In genomic region chr7:139523199-139523941, GRCh38 we compare ENCODE assay signal across 9 cellular contexts. TPM values are rescaled to one million over a fixed set of nuclear protein-coding genes. Genes with fewer than 3 reads are reported as not detected.
DNase-seq lines count a peak whose midpoint lies in the region; ATAC-seq, FAIRE-seq and TF ChIP-seq lines count a peak whose summit lies in the region.
"Had no signal": no experiment of that assay in that cellular context is flagged by ENCODE, and none has a peak within 500 bp of the region (broad histone marks: within the 10 kb centered on the region; RNA-seq: fewer than 3 reads in every experiment).

Gene CLEC2L, plus strand, starts transcription at chr7:139523685. Its CDS starts 243 bp downstream, at chr7:139523928.

- no peak within 1 kb of the TSS for H3K9ac ChIP-seq in H9 (ENCODE audit: extremely low read depth, insufficient read length, low read length)

- no peak within 1 kb of the TSS for H3K4ac ChIP-seq in H9 (ENCODE audit: low read depth, low read length)

- H2AFZ ChIP-seq in H9 (ENCODE audit: low read length) = no peak within 1 kb of the TSS

- H3K23me2 ChIP-seq in H9 (ENCODE audit: insufficient read length, low read depth, low read length, poor library complexity, severe bottlenecking) = peaks cover 5% of the 10 kb centered on the region

- H4K5ac ChIP-seq in H9 (ENCODE audit: insufficient read length, low read depth, low read length) = no peak within 1 kb of the TSS

- H2AK5ac ChIP-seq in H9 (ENCODE audit: insufficient read length, low read length) = no peak within 1 kb of the TSS

- no peak within 1 kb of the TSS for H2BK15ac ChIP-seq in H9 (ENCODE audit: low read depth, low read length)

- H3K36me3 ChIP-seq in iPS DF 6.9 (ENCODE audit: control insufficient read depth, insufficient read depth, low read length) = no peaks in the 10 kb centered on the region
- no peaks in the 10 kb centered on the region for H3K36me3 ChIP-seq in small intestine (ENCODE audit: control insufficient read depth in 2 of 2, insufficient read depth in 2 of 2, low read length in 2 of 2)

- H3K9me3 ChIP-seq in H9 (ENCODE audit: control insufficient read depth, low read depth, low read length) = no peaks in the 10 kb centered on the region
- H3K9me3 ChIP-seq in iPS DF 6.9 (ENCODE audit: control insufficient read depth, insufficient read depth, low read length) = no peaks in the 10 kb centered on the region
- H3K9me3 ChIP-seq in small intestine (ENCODE audit: control insufficient read depth, low read depth) = no peaks in the 10 kb centered on the region

- TF ChIP-seq CTCF in H9 (conservative IDR thresholded peaks at IDR 0.05) = no peak
- TF ChIP-seq CTCF in lower leg skin (IDR thresholded peaks at IDR 0.05) = no peak

- no peaks in the 10 kb centered on the region for H3K79me2 ChIP-seq in H9 (ENCODE audit: insufficient read depth, low read length)

- FAIRE-seq in small intestine (lab: Jason Lieb, UNC) = no peak
- FAIRE-seq: GM18507 had no signal

- peaks cover 8 to 13% of the 10 kb centered on the region in 2 experiments for H3K4me1 Mint-ChIP-seq in H9
- H3K4me1 Mint-ChIP-seq in activated CD8-positive, alpha-beta T cell treated with anti-CD3 and anti-CD28 coated beads, Interleukin-2, amount 10 ng/mL, durations not matched to agents 7 days and 5 days (ENCODE audit: low read depth) = no peaks in the 10 kb centered on the region

- peak within 1 kb of the TSS; percentile 63 for H3K18ac ChIP-seq in H9 (ENCODE audit: insufficient read length, low read depth, low read length)

- peak; percentile 69 for ATAC-seq in activated CD8-positive, alpha-beta T cell treated with anti-CD3 and anti-CD28 coated beads, Interleukin-2, amount 10 ng/mL, durations not matched to agents 7 days and 5 days

- H2BK12ac ChIP-seq in H9 (ENCODE audit: insufficient read length, low read depth, low read length) = no peak within 1 kb of the TSS

- H3K9me3 Mint-ChIP-seq in H9 = peaks cover 3 to 4% of the 10 kb centered on the region in 2 experiments; a peak in 4 of 5 replicates
- no peaks in the 10 kb centered on the region for H3K9me3 Mint-ChIP-seq in activated CD8-positive, alpha-beta T cell treated with anti-CD3 and anti-CD28 coated beads, Interleukin-2, amount 10 ng/mL, durations not matched to agents 7 days and 5 days (ENCODE audit: insufficient read depth)

- POLR2A ChIA-PET in activated CD8-positive, alpha-beta T cell treated with anti-CD3 and anti-CD28 coated beads, Interleukin-2, amount 10 ng/mL, durations not matched to agents 7 days and 5 days (lab: Charles Lee) = no interaction called here

- no peak within 1 kb of the TSS for H2BK20ac ChIP-seq in H9 (ENCODE audit: low read depth, low read length, poor library complexity, severe bottlenecking)

- DNase-seq in H9 (no peak), iPS DF 6.9 (ENCODE audit: low read depth, low spot score) (no peak), small intestine (no peak), SIG-M5 treated with dmso at 0.1 percent for 504 hours (lab: John Stamatoyannopoulos, UW; ENCODE audit: unreplicated experiment) (no peak), lower leg skin (ENCODE audit: low spot score in 2 of 2) (no peak)
- DNase-seq in activated CD8-positive, alpha-beta T cell treated with anti-CD3 and anti-CD28 coated beads, Interleukin-2, amount 10 ng/mL, durations not matched to agents 7 days and 5 days = no peak
- no peak for DNase-seq in stimulated activated naive CD4-positive, alpha-beta T cell (lab: John Stamatoyannopoulos, UW)

- peak within 1 kb of the TSS; percentile 73 for H3K4me2 ChIP-seq in H9 (ENCODE audit: insufficient read depth, insufficient read length, low read length)

- H3K4me3 ChIP-seq in iPS DF 6.9 (ENCODE audit: low read length) = peak within 1 kb of the TSS; percentile 47; the same call in 1 of the 2 replicates
- H3K4me3 ChIP-seq in small intestine (ENCODE audit: low read depth in 1 of 2, low read length in 2 of 2) = peak within 1 kb of the TSS; percentile 8 to 34
- no peak within 1 kb of the TSS for H3K4me3 ChIP-seq in lower leg skin (ENCODE audit: low read depth, poor library complexity, severe bottlenecking)

- no peak within 1 kb of the TSS for H2BK5ac ChIP-seq in H9 (ENCODE audit: insufficient read length, low read length)

- CTCF ChIA-PET in activated CD8-positive, alpha-beta T cell treated with anti-CD3 and anti-CD28 coated beads, Interleukin-2, amount 10 ng/mL, durations not matched to agents 7 days and 5 days (lab: Charles Lee) = no interaction called here

- H3K27me3 Mint-ChIP-seq in H9 (ENCODE audit: low read depth) = peaks cover 63% of the 10 kb centered on the region
- H3K27me3 Mint-ChIP-seq in activated CD8-positive, alpha-beta T cell treated with anti-CD3 and anti-CD28 coated beads, Interleukin-2, amount 10 ng/mL, durations not matched to agents 7 days and 5 days (ENCODE audit: low read depth) = peaks cover 39% of the 10 kb centered on the region

- H3K23ac ChIP-seq in H9 (ENCODE audit: insufficient read length, low read depth, low read length) = no peak within 1 kb of the TSS

- H4K91ac ChIP-seq in H9 (ENCODE audit: insufficient read length, low read depth, low read length) = no peak within 1 kb of the TSS

- H3K4me1 ChIP-seq in H9 (ENCODE audit: insufficient read depth, low read length) (no peaks in the 10 kb centered on the region; the same call in 1 of the 2 replicates), iPS DF 6.9 (ENCODE audit: control insufficient read depth, insufficient read depth, low read length) (0 out of 2 replicates have a peak, but pooled peaks cover 1% of the 10 kb centered on the region), small intestine (ENCODE audit: control insufficient read depth in 2 of 2, insufficient read depth in 1 of 2, low read depth in 1 of 2, low read length in 1 of 2) (no peaks in the 10 kb centered on the region)

- H3K56ac ChIP-seq in H9 (ENCODE audit: insufficient read length, low read depth, low read length) = no peak within 1 kb of the TSS

- no peak within 1 kb of the TSS for H2BK120ac ChIP-seq in H9 (ENCODE audit: low read depth, low read length, poor library complexity, severe bottlenecking)

- no peaks in the 10 kb centered on the region for H3K79me1 ChIP-seq in H9 (ENCODE audit: insufficient read depth, low read depth, low read length, poor library complexity, severe bottlenecking)

- H3K27ac ChIP-seq in H9 (ENCODE audit: insufficient read length, low read depth, low read length) = no peak within 1 kb of the TSS
- no peak within 1 kb of the TSS for H3K27ac ChIP-seq in iPS DF 6.9 (ENCODE audit: low read length)
- H3K27ac ChIP-seq in small intestine (ENCODE audit: low read depth in 1 of 2, low read length in 1 of 2) = no peak within 1 kb of the TSS

- H3K14ac ChIP-seq in H9 (ENCODE audit: insufficient read depth, low read length) = no peak within 1 kb of the TSS; the same call in 1 of the 2 replicates

- H3T11ph ChIP-seq in H9 (ENCODE audit: low read length) = no peak within 1 kb of the TSS

- peak within 1 kb of the TSS in 1 of 3 experiments; percentile 80; a peak in 1 of 7 replicates for H3K27ac Mint-ChIP-seq in H9
- H3K27ac Mint-ChIP-seq in activated CD8-positive, alpha-beta T cell treated with anti-CD3 and anti-CD28 coated beads, Interleukin-2, amount 10 ng/mL, durations not matched to agents 7 days and 5 days = no peak within 1 kb of the TSS

- no peaks in the 10 kb centered on the region for H4K20me1 ChIP-seq in H9 (ENCODE audit: control insufficient read depth, insufficient read depth, insufficient read length)

- no CpG with 5 or more reads among the region's 75 CpGs for WGBS in H9 (ENCODE audit: extremely low coverage, insufficient read length, low lambda C conversion rate)
- no CpG with 5 or more reads among the region's 75 CpGs for WGBS in iPS DF 6.9 (ENCODE audit: insufficient coverage, insufficient read length)
- WGBS in small intestine, 3 donors = 3% methylated on average over 43 to 75 of the region's 75 CpGs
- 3 to 8% methylated on average over 11 to 50 of the region's 75 CpGs for WGBS in lower leg skin, 2 donors

- H3K27me3 ChIP-seq in H9 (ENCODE audit: insufficient read depth, low read length) = peaks cover 26% of the 10 kb centered on the region; the same call in 1 of the 2 replicates
- H3K27me3 ChIP-seq in iPS DF 6.9 (ENCODE audit: control insufficient read depth, insufficient read depth, low read length) = peaks cover 16% of the 10 kb centered on the region
- peaks cover 4 to 9% of the 10 kb centered on the region in 2 donors for H3K27me3 ChIP-seq in small intestine (ENCODE audit: control insufficient read depth in 2 of 2, insufficient read depth in 2 of 2, low read length in 2 of 2)

- H3K4me3 Mint-ChIP-seq in H9 = peak within 1 kb of the TSS; percentile 62 to 85
- no peak within 1 kb of the TSS for H3K4me3 Mint-ChIP-seq in activated CD8-positive, alpha-beta T cell treated with anti-CD3 and anti-CD28 coated beads, Interleukin-2, amount 10 ng/mL, durations not matched to agents 7 days and 5 days

- intact Hi-C loops in lower leg skin (cut with DNase I; ENCODE audit: low total_unique reads) = no loop called here

- TF ChIP-seq POLR2A in lower leg skin (IDR thresholded peaks at IDR 0.05) = no peak

- peaks cover 0 to 4% (median 2%) of the 10 kb centered on the region in 3 experiments; a peak in 4 of 7 replicates for H3K36me3 Mint-ChIP-seq in H9 (ENCODE audit: insufficient read depth in 1 of 3, low read depth in 3 of 3)
- no peaks in the 10 kb centered on the region for H3K36me3 Mint-ChIP-seq in activated CD8-positive, alpha-beta T cell treated with anti-CD3 and anti-CD28 coated beads, Interleukin-2, amount 10 ng/mL, durations not matched to agents 7 days and 5 days (ENCODE audit: low read depth)

- H4K8ac ChIP-seq in H9 (replicated peaks; ENCODE audit: insufficient read length, low read depth, low read length) = no peak within 1 kb of the TSS

RNA-seq across cellular contexts. Expression of gene CLEC2L, which starts in this region (rescaled TPM):
- total RNA-seq in H9 (2021) = 0.55 and 0.74 TPM in 2 replicates
- not detected for total RNA-seq in activated CD8-positive, alpha-beta T cell treated with anti-CD3 and anti-CD28 coated beads, Interleukin-2, amount 10 ng/mL, durations not matched to agents 7 days and 5 days
- polyA plus RNA-seq in small intestine = 1 to 10 TPM in 1 of 3 donors, not detected in 2; 1.4 TPM
- total RNA-seq in lower leg skin = not detected
- total RNA-seq: T-helper 2 cell treated with Interferon-gamma antibody and Interleukin-4, amounts not matched to agents 100 ng/mL and 5 ng/mL, for 36 hours had no signal

Comparison
In these comparisons a context has a peak if more than half of its experiments do, and no peak if none do; other contexts are left out.
1. Peak in ATAC-seq in activated CD8-positive, alpha-beta T cell treated with anti-CD3 and anti-CD28 coated beads, Interleukin-2, amount 10 ng/mL, durations not matched to agents 7 days and 5 days; RNA of the gene not detected or under 1 TPM.